ENCODE assay signal across 8 cellular contexts in the genomic region with DNA sequence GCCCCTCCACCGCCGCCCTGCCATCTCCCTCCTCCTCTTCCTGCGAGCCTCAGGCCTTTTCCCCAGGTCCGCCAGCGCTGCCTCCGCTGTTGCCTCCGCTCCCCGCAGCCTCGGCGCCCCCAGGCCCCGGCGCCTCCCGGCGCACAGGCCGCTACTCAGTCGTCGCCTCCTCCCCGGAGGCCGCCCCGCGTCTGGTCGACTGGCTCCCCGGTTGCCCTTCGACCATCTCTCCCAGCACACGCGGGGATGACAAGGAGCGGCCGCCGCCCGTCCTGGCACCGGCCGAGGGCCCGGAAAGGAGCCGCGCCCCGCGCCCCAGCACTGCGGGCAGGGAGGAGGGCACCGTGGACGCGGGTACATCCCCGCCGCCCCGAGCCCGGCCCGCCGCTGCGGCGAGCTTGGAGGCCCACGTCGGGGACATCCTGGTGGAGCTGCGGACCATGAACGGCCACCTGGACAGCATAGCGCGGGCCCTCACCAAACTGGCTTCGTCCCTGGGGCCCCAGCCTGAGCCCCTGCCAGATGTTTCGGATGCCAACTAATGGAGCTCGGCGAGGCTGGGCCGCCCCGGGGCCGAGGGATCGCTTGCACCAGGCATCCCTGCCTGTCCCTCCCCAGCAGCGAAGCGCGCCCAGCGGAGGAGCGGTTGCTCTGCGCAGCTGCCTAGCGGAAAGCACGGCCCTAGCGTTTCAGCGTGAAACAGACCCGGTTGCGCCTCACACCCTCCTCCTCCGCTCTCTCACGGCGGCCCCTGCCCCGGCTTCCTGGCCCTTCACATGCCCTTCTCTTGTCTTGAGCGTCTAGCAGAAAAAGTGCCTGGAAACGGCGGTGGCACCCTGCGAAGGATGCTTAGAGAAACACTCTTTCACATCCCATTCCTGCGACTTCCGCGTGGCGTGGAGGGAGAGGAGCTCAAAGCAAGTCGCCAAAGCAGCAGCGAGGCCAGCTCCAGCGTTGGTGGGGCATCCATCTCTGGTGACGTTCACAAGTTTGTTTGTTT.
A peak's percentile ranks its signal among the peaks of the same experiment; 100 is the strongest.
DNase-seq lines count a peak whose midpoint lies in the region; FAIRE-seq and TF ChIP-seq lines count a peak whose summit lies in the region.

No MANE protein-coding gene starts in this region.

- FAIRE-seq in kidney (lab: Jason Lieb, UNC) = no peak

- no peak overlapping the region for H3K4me2 ChIP-seq in PC-9

- DNase-seq in T follicular helper cell (ENCODE audit: low read depth) (peak; percentile 7), adipocyte (ENCODE audit: low read depth) (no peak), kidney (peak; percentile 83), KBM-7 (no peak), NCI-H2081 treated with DMSO at 0.1 percent for 48 hours (lab: John Stamatoyannopoulos, UW) (no peak), PC-9 (no peak), NCI-H345 treated with DMSO at 0.1 percent for 48 hours (lab: John Stamatoyannopoulos, UW; ENCODE audit: unreplicated experiment) (no peak)
- DNase-seq in stimulated activated CD4-positive, alpha-beta T cell treated with anti-CD3 and anti-CD28 coated beads, Interleukin-4, amount 100 ng/mL, for 1 hour = peak; percentile 57

- intact Hi-C loops in kidney (cut with DNase I) = no loop called here
- intact Hi-C loops in PC-9 (cut with micrococcal nuclease; ENCODE audit: unreplicated experiment) = no loop called here

- peak overlapping the region; percentile 68 for H3K9ac ChIP-seq in adipocyte (ENCODE audit: low read length)
- H3K9ac ChIP-seq in kidney (ENCODE audit: low read length in 2 of 2) = no peak overlapping the region

- H4K20me1 ChIP-seq in PC-9 (ENCODE audit: insufficient read depth) = no peaks in the 10 kb centered on the region

- no peaks in the 10 kb centered on the region for H3K9me3 ChIP-seq in adipocyte (ENCODE audit: control insufficient read depth, low read length)
- H3K9me3 ChIP-seq in kidney (ENCODE audit: control insufficient read depth in 1 of 2, low read length in 2 of 2) = no peaks in the 10 kb centered on the region
- no peaks in the 10 kb centered on the region for H3K9me3 ChIP-seq in PC-9 (ENCODE audit: insufficient read depth, low read depth)

- H3K27me3 ChIP-seq in adipocyte (replicated peaks; ENCODE audit: control insufficient read depth, insufficient read depth, low read length) (no peaks in the 10 kb centered on the region), PC-9 (ENCODE audit: insufficient read depth, low read depth) (no peaks in the 10 kb centered on the region)

- POLR2A ChIA-PET in PC-9 (lab: Charles Lee; ENCODE audit: unreplicated experiment) = interaction anchor here (0.6 kb wide), 1 partner anchor 73 kb away, joined by 4 read pairs; no protein-coding TSS in a partner anchor

- H3K4me3 ChIP-seq in adipocyte (ENCODE audit: low read length) (peak overlapping the region; percentile 74), kidney (ENCODE audit: low read length in 2 of 2) (peak overlapping the region in 1 of 2 donors; percentile 18), PC-9 (no peak overlapping the region)

- H2AFZ ChIP-seq in PC-9 = no peak overlapping the region

- BruUV-seq in PC-9 (replicated peaks; lab: Mats Ljungman, UMichigan) = no TSS peak

- H3F3A ChIP-seq in PC-9 (ENCODE audit: insufficient read depth, low read depth) = no peaks in the 10 kb centered on the region

- no peaks in the 10 kb centered on the region for H3K79me2 ChIP-seq in PC-9 (ENCODE audit: low read depth)

- TF ChIP-seq CTCF in kidney (IDR thresholded peaks at IDR 0.05; ENCODE audit: borderline replicate concordance, extremely low read depth, insufficient read depth) (no peak), PC-9 (conservative IDR thresholded peaks at IDR 0.05) (no peak)

- CTCF ChIA-PET in PC-9 (lab: Charles Lee) = no interaction called here

- no peak overlapping the region for H3K27ac ChIP-seq in kidney (ENCODE audit: low read depth in 2 of 2, low read length in 2 of 2)
- no peak overlapping the region for H3K27ac ChIP-seq in PC-9

- no peaks in the 10 kb centered on the region for H3K4me1 ChIP-seq in adipocyte (ENCODE audit: control insufficient read depth, insufficient read depth, low read length)
- peaks cover 0 to 3% of the 10 kb centered on the region in 2 donors for H3K4me1 ChIP-seq in kidney (ENCODE audit: control insufficient read depth in 1 of 2, insufficient read depth in 1 of 2, low read depth in 1 of 2, low read length in 2 of 2)
- 0 out of 2 replicates have a peak, but pooled peaks cover 1% of the 10 kb centered on the region for H3K4me1 ChIP-seq in PC-9 (replicated peaks; ENCODE audit: insufficient read depth)

- no peaks in the 10 kb centered on the region for H3K9me2 ChIP-seq in PC-9 (ENCODE audit: insufficient read depth)

- H3K36me3 ChIP-seq in adipocyte (ENCODE audit: control insufficient read depth, insufficient read depth, low read length, severe bottlenecking) = no peaks in the 10 kb centered on the region
- H3K36me3 ChIP-seq in kidney (ENCODE audit: control insufficient read depth in 1 of 2, insufficient read depth in 2 of 2, low read length in 2 of 2) = no peaks in the 10 kb centered on the region
- no peaks in the 10 kb centered on the region for H3K36me3 ChIP-seq in PC-9 (ENCODE audit: low read depth)

- in situ Hi-C loops in KBM-7 (cut with MboI; ENCODE audit: low pct_unique_long_range_greater_than_20kb, low sequenced_read_pairs) = no loop called here

Comparison
In these comparisons a context has a peak if more than half of its experiments do, and no peak if none do; other contexts are left out.
1. DNase-seq: peak in T follicular helper cell (single experiment), kidney (single experiment) and stimulated activated CD4-positive, alpha-beta T cell treated with anti-CD3 and anti-CD28 coated beads, Interleukin-4, amount 100 ng/mL, for 1 hour (single experiment); none in adipocyte (single experiment), KBM-7 (single experiment), NCI-H2081 treated with DMSO at 0.1 percent for 48 hours (single experiment), PC-9 (0 of 2) and NCI-H345 treated with DMSO at 0.1 percent for 48 hours (single experiment).